23 cellular contexts compared by ENCODE assay signal in genomic region chr7:99930376-99930775, GRCh38. TPM values are rescaled to one million over a fixed set of nuclear protein-coding genes. Genes with fewer than 3 reads are reported as not detected.
A peak's percentile ranks its signal among the peaks of the same experiment; 100 is the strongest.
DNase-seq lines count a peak whose midpoint lies in the region; ATAC-seq, FAIRE-seq and TF ChIP-seq lines count a peak whose summit lies in the region.
"Had no signal": no experiment of that assay in that cellular context is flagged by ENCODE, and none has a peak within 500 bp of the region (broad histone marks: within the 10 kb centered on the region; RNA-seq: fewer than 3 reads in every experiment).

No MANE protein-coding gene starts in this region.

- H3K18ac ChIP-seq in H1 (ENCODE audit: extremely low read depth, low read length): no peak overlapping the region

- TF ChIP-seq RAD21 in H1 (IDR thresholded peaks at IDR 0.05 in 1 of 2, conservative IDR thresholded peaks at IDR 0.05 in 1 of 2; ENCODE audit: low read depth in 2 of 2, low read length in 2 of 2): no peak

- H3K4me1 ChIP-seq in Loucy (ENCODE audit: insufficient read depth, low read length, poor library complexity, severe bottlenecking): peaks cover 6% of the 10 kb centered on the region
- peaks cover 2 to 10% (median 4%) of the 10 kb centered on the region in 4 experiments; a peak in 5 of 7 replicates for H3K4me1 ChIP-seq in H1 (replicated peaks in 1 of 4; ENCODE audit: control insufficient read depth in 3 of 4, insufficient read depth in 4 of 4, low read length in 3 of 4)
- H3K4me1 ChIP-seq: SJSA1 had no signal

- no peaks in the 10 kb centered on the region for H4K20me1 ChIP-seq in Loucy (ENCODE audit: insufficient read depth, low read length, poor library complexity, severe bottlenecking)
- H4K20me1 ChIP-seq in H1 (replicated peaks in 1 of 2; ENCODE audit: control insufficient read depth in 1 of 2, insufficient read depth in 2 of 2, low read length in 2 of 2): no peaks in the 10 kb centered on the region
- H4K20me1 ChIP-seq: BLaER1 had no signal

- H3K9me2 ChIP-seq in Loucy (replicated peaks; ENCODE audit: low read depth, low read length): no peaks in the 10 kb centered on the region

- H3K9me3 ChIP-seq in Loucy (ENCODE audit: insufficient read depth, low read depth, low read length): no peaks in the 10 kb centered on the region
- H3K9me3 ChIP-seq in H1 (ENCODE audit: insufficient read depth in 2 of 2, low read depth in 1 of 2, low read length in 1 of 2): no peaks in the 10 kb centered on the region
- H3K9me3 ChIP-seq: BLaER1, SJSA1 had no signal

- H3K27ac ChIP-seq in H1 (ENCODE audit: low read depth, low read length): no peak overlapping the region
- H3K27ac ChIP-seq: BLaER1, KMS-11, SJSA1 had no signal

- DNase-seq in Calu3 (no peak), H1 (ENCODE audit: low read depth in 1 of 2, low spot score in 2 of 2) (no peak), osteocyte (ENCODE audit: extremely low spot score, unreplicated experiment) (peak; percentile 13), NCI-H2171 (lab: John Stamatoyannopoulos, UW) (no peak), DMS153 (lab: John Stamatoyannopoulos, UW) (no peak)
- DNase-seq: ACHN; CD8-positive, alpha-beta T cell; DMS53; GDM1; MV-4-11; NCI-H1694; NCI-H2081 treated with DMSO at 0.1 percent for 48 hours; NCI-H446; NCI-H526 treated with DMSO at 0.1 percent for 48 hours had no signal

- BruUV-seq in Calu3 (replicated peaks; lab: Mats Ljungman, UMichigan): no TSS peak

- H3K9ac ChIP-seq in Loucy (ENCODE audit: low read depth, low read length, poor library complexity, severe bottlenecking) (no peak overlapping the region), H1 (replicated peaks in 1 of 4; ENCODE audit: extremely low read depth in 1 of 4, low read depth in 3 of 4, low read length in 3 of 4) (no peak overlapping the region)
- H3K9ac ChIP-seq: BLaER1, KMS-11 had no signal

- H3K4me3 Mint-ChIP-seq in Calu3 (ENCODE audit: low read depth, unreplicated experiment): peak overlapping the region; percentile 67
- H3K4me3 Mint-ChIP-seq in osteocyte (ENCODE audit: unreplicated experiment): no peak overlapping the region

- intact Hi-C loops in Calu3 (cut with micrococcal nuclease; ENCODE audit: unreplicated experiment): no loop called here

- no peak for FAIRE-seq in H1 (lab: Jason Lieb, UNC)
- FAIRE-seq: GM18507, HTR-8/SVneo had no signal

- no peak overlapping the region for H3K23ac ChIP-seq in H1 (ENCODE audit: insufficient read length)

- H3K27ac Mint-ChIP-seq in Calu3 (ENCODE audit: unreplicated experiment) (no peak overlapping the region), osteocyte (ENCODE audit: unreplicated experiment) (no peak overlapping the region)
- H3K27ac Mint-ChIP-seq: CD8-positive, alpha-beta T cell had no signal

- peaks cover 44% of the 10 kb centered on the region for H3K27me3 ChIP-seq in Loucy (ENCODE audit: insufficient read depth, low read length, poor library complexity, severe bottlenecking)
- no peaks in the 10 kb centered on the region for H3K27me3 ChIP-seq in H1 (replicated peaks in 1 of 4; ENCODE audit: control insufficient read depth in 3 of 4, extremely low read depth in 1 of 4, insufficient read depth in 3 of 4, low read length in 3 of 4)

- TF ChIP-seq CTCF in Calu3 (IDR thresholded peaks at IDR 0.05; ENCODE audit: unreplicated experiment) (no peak), Loucy (conservative IDR thresholded peaks at IDR 0.05; ENCODE audit: low read length) (no peak), H1 (IDR thresholded peaks at IDR 0.05; ENCODE audit: control extremely low read depth in 1 of 3, insufficient read depth in 1 of 3, low read depth in 1 of 3, low read length in 3 of 3) (no peak), osteocyte (IDR thresholded peaks at IDR 0.05) (no peak)

- H3K27me3 Mint-ChIP-seq in Calu3 (ENCODE audit: unreplicated experiment): peaks cover 63% of the 10 kb centered on the region
- peaks cover 62% of the 10 kb centered on the region for H3K27me3 Mint-ChIP-seq in osteocyte (ENCODE audit: unreplicated experiment)

- no peaks in the 10 kb centered on the region for H3F3A ChIP-seq in Loucy (ENCODE audit: low read depth)

- H4K5ac ChIP-seq in H1 (ENCODE audit: insufficient read length, low read depth, low read length): no peak overlapping the region

- H3K4me3 ChIP-seq in Loucy (ENCODE audit: low read length, poor library complexity, severe bottlenecking) (no peak overlapping the region), H1 (ENCODE audit: extremely low read depth in 1 of 4, insufficient read depth in 2 of 4, low read depth in 3 of 4, low read length in 4 of 4) (no peak overlapping the region)
- H3K4me3 ChIP-seq: BLaER1, SJSA1 had no signal

- H2AFZ ChIP-seq in Loucy (ENCODE audit: low read length): peak overlapping the region; percentile 86; the same call in 1 of the 2 replicates
- no peak overlapping the region for H2AFZ ChIP-seq in H1 (ENCODE audit: low read length)

- H2BK5ac ChIP-seq in H1 (ENCODE audit: low read depth, low read length): no peak overlapping the region

- ATAC-seq in GM19328 (IDR thresholded peaks at IDR 0.05; ENCODE audit: unreplicated experiment): no peak
- ATAC-seq: Right ventricle myocardium inferior had no signal

- H3K56ac ChIP-seq in H1 (replicated peaks; ENCODE audit: insufficient read length, low read depth, low read length): no peak overlapping the region

- H3K9me3 Mint-ChIP-seq in Calu3 (ENCODE audit: low read depth, unreplicated experiment) (no peaks in the 10 kb centered on the region), osteocyte (ENCODE audit: unreplicated experiment) (no peaks in the 10 kb centered on the region)
- H3K9me3 Mint-ChIP-seq: CD8-positive, alpha-beta T cell had no signal

- H3K14ac ChIP-seq in H1 (ENCODE audit: insufficient read length): no peak overlapping the region

- H3K36me3 ChIP-seq in Loucy (ENCODE audit: insufficient read depth, low read length) (no peaks in the 10 kb centered on the region), H1 (ENCODE audit: control insufficient read depth in 2 of 4, insufficient read depth in 4 of 4, low read length in 3 of 4) (no peaks in the 10 kb centered on the region)
- H3K36me3 ChIP-seq: BLaER1, SJSA1 had no signal

- H3K4me2 ChIP-seq in Loucy (ENCODE audit: low read depth, low read length, poor library complexity, severe bottlenecking) (no peak overlapping the region), H1 (ENCODE audit: insufficient read depth in 1 of 2, low read depth in 2 of 2, low read length in 2 of 2) (peak overlapping the region in 1 of 2 experiments; percentile 9; a peak in 1 of 4 replicates)
- H3K4me2 ChIP-seq: KMS-11 had no signal

- no peaks in the 10 kb centered on the region for H3K79me2 ChIP-seq in Loucy (ENCODE audit: insufficient read depth, low read length)
- H3K79me2 ChIP-seq in H1 (ENCODE audit: control insufficient read depth in 1 of 2, insufficient read depth in 2 of 2, low read length in 2 of 2): no peaks in the 10 kb centered on the region

- CTCF ChIA-PET in Calu3 (lab: Charles Lee) (no interaction called here), H1 (lab: Charles Lee; ENCODE audit: partially characterized antibody) (interaction anchor here (1.1 to 2.7 kb wide), 14 partner anchors 11 to 119 kb away, joined by 3 to 27 read pairs (median 6); partner anchors contain the start of gene ZSCAN21)

- no peak overlapping the region for H4K8ac ChIP-seq in H1 (ENCODE audit: extremely low read depth, insufficient read depth, low read length)

- TF ChIP-seq EP300 in H1 (IDR thresholded peaks at IDR 0.05; ENCODE audit: borderline replicate concordance in 1 of 2, low read depth in 2 of 2, low read length in 2 of 2): no peak

- H3K4me1 Mint-ChIP-seq in Calu3 (ENCODE audit: low read depth, unreplicated experiment): peaks cover 6% of the 10 kb centered on the region
- H3K4me1 Mint-ChIP-seq in osteocyte (ENCODE audit: unreplicated experiment): peaks cover 8% of the 10 kb centered on the region

- no peak overlapping the region for H2BK12ac ChIP-seq in H1 (ENCODE audit: low read depth, low read length)

- no peak overlapping the region for H2BK120ac ChIP-seq in H1 (replicated peaks; ENCODE audit: low read depth, low read length)

- no peak for TF ChIP-seq POLR2A in H1 (IDR thresholded peaks at IDR 0.05; ENCODE audit: control extremely low read depth in 1 of 2, low read depth in 2 of 2, low read length in 2 of 2)

- WGBS in H1 (ENCODE audit: extremely low coverage in 1 of 2, insufficient coverage in 1 of 2, insufficient read length in 1 of 2, insufficient replicate concordance in 2 of 2, low coverage in 1 of 2, low lambda C conversion rate in 2 of 2, missing lambda C conversion rate in 1 of 2), 2 experiments: 93% methylated on average over 3 of the region's 3 CpGs; no CpG with 5 or more reads in 1 of the 2 experiments

- POLR2A ChIA-PET in H1 (lab: Charles Lee; ENCODE audit: partially characterized antibody): interaction anchor here (1.9 to 3.4 kb wide), 2 partner anchors 13 to 171 kb away, joined by 4 to 45 read pairs; partner anchors contain the start of genes AP4M1 and MCM7

- H2BK15ac ChIP-seq in H1 (ENCODE audit: low read length): no peak overlapping the region

- no peaks in the 10 kb centered on the region for H3K23me2 ChIP-seq in H1 (ENCODE audit: low read depth, low read length)

- H4K91ac ChIP-seq in H1 (replicated peaks; ENCODE audit: insufficient read length, low read length): peak overlapping the region; percentile 84

- peaks cover 4% of the 10 kb centered on the region for H3K36me3 Mint-ChIP-seq in Calu3 (ENCODE audit: insufficient read depth, unreplicated experiment)
- H3K36me3 Mint-ChIP-seq in osteocyte (ENCODE audit: unreplicated experiment): no peaks in the 10 kb centered on the region
- H3K36me3 Mint-ChIP-seq: CD8-positive, alpha-beta T cell had no signal

- H2AK5ac ChIP-seq in H1 (ENCODE audit: low read depth, low read length): no peak overlapping the region

- H2BK20ac ChIP-seq in H1 (ENCODE audit: low read length): no peak overlapping the region

- H3K79me1 ChIP-seq in H1 (ENCODE audit: low read depth, low read length): no peaks in the 10 kb centered on the region

- H3K4ac ChIP-seq in H1 (replicated peaks; ENCODE audit: insufficient read length, low read depth, low read length): no peak overlapping the region

RNA-seq across cellular contexts. Expression of gene GJC3, which starts 1.0 kb away (rescaled TPM):
- total RNA-seq in Calu3 (2022) (not detected in 2 replicates), osteocyte (not detected in 2 replicates)
- 2.5 and 3.0 TPM in 2 replicates for total RNA-seq in H1 (2021; fragmentation: NEBNext Ultra II Directional; extraction: Animal tissue kit (Norgen Biotek cat#: 25700))
- polyA plus RNA-seq in H1 (2011; rRNA removed): 1.7 and 2.7 TPM in 2 replicates
- 2.2 TPM for polyA plus RNA-seq in H1 (2011; cell fraction: cytosol; rRNA removed)
- 1.9 TPM for polyA plus RNA-seq in H1 (2011; cell fraction: nucleus; rRNA removed)
- 0.81 to 3.6 TPM (median 2.4 TPM) in 4 replicates for polyA plus RNA-seq in H1 (2012, experiment 1 of 2)
- polyA plus RNA-seq in H1 (2012, experiment 2 of 2): 1.3 TPM
- polyA plus RNA-seq in H1 (2013, experiment 1 of 2): 1.5 TPM
- 1.7 TPM for polyA plus RNA-seq in H1 (2013, experiment 2 of 2)
- 0.66 and 1.7 TPM in 2 replicates for polyA minus RNA-seq in H1 (2011; rRNA and poly(A)+ RNA removed)
- not detected for polyA minus RNA-seq in H1 (2011; cell fraction: cytosol; rRNA and poly(A)+ RNA removed)
- 2.4 TPM for polyA minus RNA-seq in H1 (2011; cell fraction: nucleus; rRNA and poly(A)+ RNA removed)
- total RNA-seq: CD8-positive, alpha-beta T cell; SJSA1 had no signal

RNA-seq across cellular contexts. Expression of gene TRIM4, which starts 11.0 kb away (rescaled TPM):
- total RNA-seq in Calu3 (2022): 15.9 and 16.9 TPM in 2 replicates
- total RNA-seq in H1 (2021; fragmentation: NEBNext Ultra II Directional; extraction: Animal tissue kit (Norgen Biotek cat#: 25700)): 6.6 and 7.3 TPM in 2 replicates
- polyA plus RNA-seq in H1 (2011; rRNA removed): 0.02 and 0.03 TPM in 2 replicates
- polyA plus RNA-seq in H1 (2011; cell fraction: cytosol; rRNA removed): 0.01 TPM
- 0.10 TPM for polyA plus RNA-seq in H1 (2011; cell fraction: nucleus; rRNA removed)
- polyA plus RNA-seq in H1 (2012, experiment 1 of 2): not detected in 4 replicates
- not detected for polyA plus RNA-seq in H1 (2012, experiment 2 of 2)
- 1.6 TPM for polyA plus RNA-seq in H1 (2013, experiment 1 of 2)
- 1.7 TPM for polyA plus RNA-seq in H1 (2013, experiment 2 of 2)
- 0.06 TPM in 1 of 2 replicates, not detected in the other for polyA minus RNA-seq in H1 (2011; rRNA and poly(A)+ RNA removed)
- polyA minus RNA-seq in H1 (2011; cell fraction: cytosol; rRNA and poly(A)+ RNA removed): not detected
- polyA minus RNA-seq in H1 (2011; cell fraction: nucleus; rRNA and poly(A)+ RNA removed): not detected
- 13.1 and 14.3 TPM in 2 replicates for total RNA-seq in osteocyte

RNA-seq across cellular contexts. Expression of gene AZGP1, which starts 45.5 kb away (rescaled TPM):
- total RNA-seq in Calu3 (2022) (15.4 and 25.6 TPM in 2 replicates), osteocyte (not detected in 2 replicates)
- total RNA-seq in H1 (2021; fragmentation: NEBNext Ultra II Directional; extraction: Animal tissue kit (Norgen Biotek cat#: 25700)): 0.29 and 0.52 TPM in 2 replicates
- 0.57 and 0.68 TPM in 2 replicates for polyA plus RNA-seq in H1 (2011; rRNA removed)
- 0.92 TPM for polyA plus RNA-seq in H1 (2011; cell fraction: cytosol; rRNA removed)
- 1.1 TPM for polyA plus RNA-seq in H1 (2011; cell fraction: nucleus; rRNA removed)
- polyA plus RNA-seq in H1 (2012, experiment 1 of 2): 0.38 to 1.3 TPM (median 1.0 TPM) in 4 replicates
- 0.22 TPM for polyA plus RNA-seq in H1 (2012, experiment 2 of 2)
- 0.65 TPM for polyA plus RNA-seq in H1 (2013, experiment 1 of 2)
- 0.61 TPM for polyA plus RNA-seq in H1 (2013, experiment 2 of 2)
- polyA minus RNA-seq in H1 (2011; rRNA and poly(A)+ RNA removed): 1.7 TPM in 1 of 2 replicates, not detected in the other
- not detected for polyA minus RNA-seq in H1 (2011; cell fraction: cytosol; rRNA and poly(A)+ RNA removed)
- not detected for polyA minus RNA-seq in H1 (2011; cell fraction: nucleus; rRNA and poly(A)+ RNA removed)
- total RNA-seq: CD8-positive, alpha-beta T cell; SJSA1 had no signal

RNA-seq across cellular contexts. Expression of gene OR2AE1, which starts 53.5 kb away (rescaled TPM):
- total RNA-seq in Calu3 (2022): 0.47 TPM in 1 of 2 replicates, not detected in the other
- total RNA-seq in H1 (2021; fragmentation: NEBNext Ultra II Directional; extraction: Animal tissue kit (Norgen Biotek cat#: 25700)): not detected in 2 replicates
- polyA plus RNA-seq in H1 (2011; rRNA removed): not detected in 2 replicates
- polyA plus RNA-seq in H1 (2011; cell fraction: cytosol; rRNA removed): not detected
- not detected for polyA plus RNA-seq in H1 (2011; cell fraction: nucleus; rRNA removed)
- not detected in 4 replicates for polyA plus RNA-seq in H1 (2012, experiment 1 of 2)
- polyA plus RNA-seq in H1 (2012, experiment 2 of 2): not detected
- polyA plus RNA-seq in H1 (2013, experiment 1 of 2): not detected
- polyA plus RNA-seq in H1 (2013, experiment 2 of 2): not detected
- polyA minus RNA-seq in H1 (2011; rRNA and poly(A)+ RNA removed): not detected in 2 replicates
- not detected for polyA minus RNA-seq in H1 (2011; cell fraction: cytosol; rRNA and poly(A)+ RNA removed)
- not detected for polyA minus RNA-seq in H1 (2011; cell fraction: nucleus; rRNA and poly(A)+ RNA removed)
- total RNA-seq in osteocyte: not detected in 2 replicates
- total RNA-seq: H4, Right ventricle myocardium inferior, SJSA1 had no signal

Comparison
In these comparisons a context has a peak if more than half of its experiments do, and no peak if none do; other contexts are left out.
1. RNA of gene AZGP1, which starts 45.5 kb away (total RNA-seq): 15.4 to 25.6 TPM in Calu3; 0.29 to 0.52 TPM in H1 and not detected in osteocyte; every median in the first group is over 10 times any median in the second.